7 cellular contexts compared by ENCODE assay signal in the genomic region with DNA sequence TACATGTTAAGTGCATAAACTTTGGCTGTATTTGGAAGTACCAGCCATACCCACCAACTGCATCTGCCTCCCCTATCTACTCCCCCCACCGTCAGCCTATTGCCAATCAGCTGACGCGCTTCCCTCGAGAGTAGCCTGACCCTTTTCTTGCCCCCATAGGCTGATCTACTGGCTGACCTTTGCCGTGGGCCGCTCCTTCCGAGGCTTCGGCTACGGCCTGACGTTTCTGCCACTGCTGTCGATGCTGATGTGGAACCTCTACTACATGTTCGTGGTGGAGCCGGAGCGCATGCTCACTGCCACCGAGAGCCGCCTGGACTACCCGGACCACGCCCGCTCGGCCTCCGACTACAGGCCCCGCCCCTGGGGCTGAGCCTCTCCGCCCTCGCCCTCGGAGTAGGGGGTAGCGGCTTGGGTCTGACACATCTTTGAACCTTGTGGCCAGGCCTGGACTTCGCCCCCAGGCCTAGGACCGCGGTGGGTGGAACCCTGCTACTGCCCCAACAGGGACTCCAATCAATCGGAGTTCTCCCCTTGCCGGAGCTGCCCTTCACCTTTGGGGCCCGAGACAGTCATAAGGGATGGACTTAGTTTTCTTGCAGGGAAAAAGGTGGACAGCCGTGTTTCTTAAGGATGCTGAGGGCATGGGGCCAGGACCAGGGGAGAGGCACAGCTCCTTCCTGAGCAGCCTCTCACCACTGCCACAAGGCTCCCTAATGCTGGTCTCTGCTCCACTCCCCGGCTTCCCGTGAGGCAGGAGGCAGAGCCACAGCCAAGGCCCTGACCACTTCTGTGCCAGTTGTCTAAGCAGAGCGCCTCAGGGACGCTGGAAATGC. TPM values are rescaled to one million over a fixed set of nuclear protein-coding genes. Genes with fewer than 3 reads are reported as not detected.
DNase-seq lines count a peak whose midpoint lies in the region; ATAC-seq lines count a peak whose summit lies in the region.
"Had no signal": no experiment of that assay in that cellular context is flagged by ENCODE, and none has a peak within 500 bp of the region (broad histone marks: within the 10 kb centered on the region; RNA-seq: fewer than 3 reads in every experiment).

No MANE protein-coding gene starts in this region.

- H3K4me1 Mint-ChIP-seq in T-helper 2 cell treated with Interferon-gamma antibody and Interleukin-4, amounts not matched to agents 5 μg/mL and 100 μg/mL, for 36 hours (ENCODE audit: low read depth): peaks cover 9% of the 10 kb centered on the region
- peaks cover 19% of the 10 kb centered on the region for H3K4me1 Mint-ChIP-seq in activated CD8-positive, alpha-beta T cell treated with anti-CD3 and anti-CD28 coated beads, Interleukin-2, amount 10 ng/mL, durations not matched to agents 7 days and 5 days (ENCODE audit: low read depth)

- POLR2A ChIA-PET in activated CD8-positive, alpha-beta T cell treated with anti-CD3 and anti-CD28 coated beads, Interleukin-2, amount 10 ng/mL, durations not matched to agents 7 days and 5 days (lab: Charles Lee): no interaction called here

- no peaks in the 10 kb centered on the region for H3K27me3 Mint-ChIP-seq in T-helper 2 cell treated with Interferon-gamma antibody and Interleukin-4, amounts not matched to agents 5 μg/mL and 100 μg/mL, for 36 hours (ENCODE audit: low read depth)
- H3K27me3 Mint-ChIP-seq in activated CD8-positive, alpha-beta T cell treated with anti-CD3 and anti-CD28 coated beads, Interleukin-2, amount 10 ng/mL, durations not matched to agents 7 days and 5 days (ENCODE audit: low read depth): no peaks in the 10 kb centered on the region

- H3K4me3 Mint-ChIP-seq in T-helper 2 cell treated with Interferon-gamma antibody and Interleukin-4, amounts not matched to agents 5 μg/mL and 100 μg/mL, for 36 hours: peak overlapping the region; percentile 68
- no peak overlapping the region for H3K4me3 Mint-ChIP-seq in activated CD8-positive, alpha-beta T cell treated with anti-CD3 and anti-CD28 coated beads, Interleukin-2, amount 10 ng/mL, durations not matched to agents 7 days and 5 days
- H3K4me3 Mint-ChIP-seq: CD8-positive, alpha-beta T cell had no signal

- no peaks in the 10 kb centered on the region for H3K9me3 Mint-ChIP-seq in T-helper 2 cell treated with Interferon-gamma antibody and Interleukin-4, amounts not matched to agents 5 μg/mL and 100 μg/mL, for 36 hours
- no peaks in the 10 kb centered on the region for H3K9me3 Mint-ChIP-seq in activated CD8-positive, alpha-beta T cell treated with anti-CD3 and anti-CD28 coated beads, Interleukin-2, amount 10 ng/mL, durations not matched to agents 7 days and 5 days (ENCODE audit: insufficient read depth)
- H3K9me3 Mint-ChIP-seq: CD8-positive, alpha-beta T cell had no signal

- DNase-seq in T-helper 2 cell treated with Interferon-gamma antibody and Interleukin-4, amounts not matched to agents 5 μg/mL and 100 μg/mL, for 36 hours (ENCODE audit: low spot score): peak; percentile 20
- DNase-seq in T-helper 2 cell: no peak
- no peak for DNase-seq in activated CD8-positive, alpha-beta T cell treated with anti-CD3 and anti-CD28 coated beads, Interleukin-2, amount 10 ng/mL, durations not matched to agents 7 days and 5 days
- DNase-seq in hypothalamus (lab: John Stamatoyannopoulos, UW): peak; percentile 15 to 86 (median 68)
- peak; percentile 44 for DNase-seq in stimulated activated CD8-positive, alpha-beta memory T cell treated with anti-CD3 and anti-CD28 coated beads, Interleukin-4, amount 100 ng/mL, for 48 hours
- no peak for DNase-seq in SIG-M5 (lab: John Stamatoyannopoulos, UW)

- peak overlapping the region; percentile 48 for H3K27ac Mint-ChIP-seq in T-helper 2 cell treated with Interferon-gamma antibody and Interleukin-4, amounts not matched to agents 5 μg/mL and 100 μg/mL, for 36 hours
- peak overlapping the region; percentile 19 for H3K27ac Mint-ChIP-seq in activated CD8-positive, alpha-beta T cell treated with anti-CD3 and anti-CD28 coated beads, Interleukin-2, amount 10 ng/mL, durations not matched to agents 7 days and 5 days

- CTCF ChIA-PET in activated CD8-positive, alpha-beta T cell treated with anti-CD3 and anti-CD28 coated beads, Interleukin-2, amount 10 ng/mL, durations not matched to agents 7 days and 5 days (lab: Charles Lee): no interaction called here

- peaks cover 3% of the 10 kb centered on the region for H3K36me3 Mint-ChIP-seq in T-helper 2 cell treated with Interferon-gamma antibody and Interleukin-4, amounts not matched to agents 5 μg/mL and 100 μg/mL, for 36 hours (ENCODE audit: low read depth)
- H3K36me3 Mint-ChIP-seq in activated CD8-positive, alpha-beta T cell treated with anti-CD3 and anti-CD28 coated beads, Interleukin-2, amount 10 ng/mL, durations not matched to agents 7 days and 5 days (ENCODE audit: low read depth): peaks cover 13% of the 10 kb centered on the region

- no peak for ATAC-seq in activated CD8-positive, alpha-beta T cell treated with anti-CD3 and anti-CD28 coated beads, Interleukin-2, amount 10 ng/mL, durations not matched to agents 7 days and 5 days
- ATAC-seq: CD8-positive, alpha-beta T cell had no signal

RNA-seq across cellular contexts. Expression of a gene that starts 4.0 kb away (rescaled TPM):
- 10 to 100 TPM; 27.7 to 29.8 TPM for total RNA-seq in activated CD8-positive, alpha-beta T cell treated with anti-CD3 and anti-CD28 coated beads, Interleukin-2, amount 10 ng/mL, durations not matched to agents 7 days and 5 days

RNA-seq across cellular contexts. Expression of a gene that starts 7.3 kb away (rescaled TPM):
- 10 to 100 TPM in 1 of 2 experiments, 1 to 10 TPM in 1; 9.1 to 11.0 TPM for total RNA-seq in activated CD8-positive, alpha-beta T cell treated with anti-CD3 and anti-CD28 coated beads, Interleukin-2, amount 10 ng/mL, durations not matched to agents 7 days and 5 days

RNA-seq across cellular contexts. Expression of a gene that starts 7.7 kb away (rescaled TPM):
- total RNA-seq in activated CD8-positive, alpha-beta T cell treated with anti-CD3 and anti-CD28 coated beads, Interleukin-2, amount 10 ng/mL, durations not matched to agents 7 days and 5 days: not detected
- total RNA-seq: CD8-positive, alpha-beta T cell had no signal

RNA-seq across cellular contexts. Expression of a gene that starts 8.8 kb away (rescaled TPM):
- total RNA-seq in activated CD8-positive, alpha-beta T cell treated with anti-CD3 and anti-CD28 coated beads, Interleukin-2, amount 10 ng/mL, durations not matched to agents 7 days and 5 days: 10 to 100 TPM; 75.2 to 78.2 TPM

RNA-seq across cellular contexts. Expression of a gene that starts 43.6 kb away (rescaled TPM):
- total RNA-seq in activated CD8-positive, alpha-beta T cell treated with anti-CD3 and anti-CD28 coated beads, Interleukin-2, amount 10 ng/mL, durations not matched to agents 7 days and 5 days: 1 to 10 TPM; 8.6 to 9.9 TPM

Comparison
In these comparisons a context has a peak if more than half of its experiments do, and no peak if none do; other contexts are left out.
1. DNase-seq: peak in T-helper 2 cell treated with Interferon-gamma antibody and Interleukin-4, amounts not matched to agents 5 μg/mL and 100 μg/mL, for 36 hours (single experiment), hypothalamus (51 of 51) and stimulated activated CD8-positive, alpha-beta memory T cell treated with anti-CD3 and anti-CD28 coated beads, Interleukin-4, amount 100 ng/mL, for 48 hours (single experiment); none in T-helper 2 cell (0 of 5), activated CD8-positive, alpha-beta T cell treated with anti-CD3 and anti-CD28 coated beads, Interleukin-2, amount 10 ng/mL, durations not matched to agents 7 days and 5 days (single experiment) and SIG-M5 (single experiment).